1 cellular context compared by ENCODE assay signal in genomic region chr22:22176929-22177616, GRCh38.
TF ChIP-seq lines count a peak whose summit lies in the region.

No MANE protein-coding gene starts in this region.

TF ChIP-seq in K562, 482 proteins besides CTCF, POLR2A, EP300 and RAD21 (continued from another document and continues in another):
- TF ChIP-seq STAT6 (CRISPR knock-in tag; IDR thresholded peaks at IDR 0.05): 0 out of 2 replicates have a peak, but pooled peaks have one; percentile 36
- no peak for TF ChIP-seq TARDBP (IDR thresholded peaks at IDR 0.05)
- TF ChIP-seq ZNF589 (CRISPR knock-in tag; IDR thresholded peaks at IDR 0.05; ENCODE audit: low read depth): no peak
- no peak for TF ChIP-seq FOSL1 (tag; conservative IDR thresholded peaks at IDR 0.05)
- TF ChIP-seq KLF1 (tag; IDR thresholded peaks at IDR 0.05): no peak
- 0 out of 2 replicates have a peak, but pooled peaks have one; percentile 51 for TF ChIP-seq E2F5 (CRISPR knock-in tag; IDR thresholded peaks at IDR 0.05)
- no peak for TF ChIP-seq SNAPC5 (CRISPR knock-in tag; IDR thresholded peaks at IDR 0.05)
- TF ChIP-seq ZNF347 (CRISPR knock-in tag; IDR thresholded peaks at IDR 0.05; ENCODE audit: low read depth): no peak
- TF ChIP-seq ZNF511 (CRISPR knock-in tag; IDR thresholded peaks at IDR 0.05): 0 out of 2 replicates have a peak, but pooled peaks have one; percentile 62
- TF ChIP-seq MLX (CRISPR knock-in tag; conservative IDR thresholded peaks at IDR 0.05): peak in 1 of 2 experiments; percentile 78; a peak in 1 of 4 replicates
- TF ChIP-seq ZNF696 (CRISPR knock-in tag; conservative IDR thresholded peaks at IDR 0.05): no peak
- no peak; the same call in 1 of the 2 replicates for TF ChIP-seq ZNF277 (CRISPR knock-in tag; IDR thresholded peaks at IDR 0.05; ENCODE audit: borderline replicate concordance)
- TF ChIP-seq KDM4B (IDR thresholded peaks at IDR 0.05; ENCODE audit: borderline replicate concordance in 2 of 2, low read depth in 1 of 2): no peak
- TF ChIP-seq HMG20B (CRISPR knock-in tag; IDR thresholded peaks at IDR 0.05): no peak
- TF ChIP-seq FUS (optimal IDR thresholded peaks at IDR 0.05; ENCODE audit: low read depth, low read length): no peak
- no peak for TF ChIP-seq TRIM28 (IDR thresholded peaks at IDR 0.05)
- no peak; the same call in 1 of the 2 replicates for TF ChIP-seq ZBTB12 (CRISPR knock-in tag; IDR thresholded peaks at IDR 0.05)
- TF ChIP-seq ZNF583 (CRISPR knock-in tag; IDR thresholded peaks at IDR 0.05): no peak
- no peak for TF ChIP-seq TGIF2 (CRISPR knock-in tag; IDR thresholded peaks at IDR 0.05)
- TF ChIP-seq PYGO2 (tag; IDR thresholded peaks at IDR 0.05): no peak
- TF ChIP-seq KLF13 (tag; IDR thresholded peaks at IDR 0.05; ENCODE audit: borderline replicate concordance, low read depth): no peak
- no peak for TF ChIP-seq MYC (IDR thresholded peaks at IDR 0.05; ENCODE audit: low read depth, low read length)
- TF ChIP-seq MYC (CRISPR knock-in tag; IDR thresholded peaks at IDR 0.05; ENCODE audit: borderline replicate concordance, low read depth): no peak
- TF ChIP-seq PPARD (CRISPR knock-in tag; IDR thresholded peaks at IDR 0.05): 0 out of 2 replicates have a peak, but pooled peaks have one; percentile 56
- no peak for TF ChIP-seq ATF1 (CRISPR knock-in tag; IDR thresholded peaks at IDR 0.05)
- TF ChIP-seq ATF1 (tag; IDR thresholded peaks at IDR 0.05): no peak
- no peak for TF ChIP-seq U2AF2 (optimal IDR thresholded peaks at IDR 0.05; ENCODE audit: low read depth, low read length)
- TF ChIP-seq SUPT5H (IDR thresholded peaks at IDR 0.05): no peak
- 0 out of 2 replicates have a peak, but pooled peaks have one; percentile 15 for TF ChIP-seq THAP12 (CRISPR knock-in tag; IDR thresholded peaks at IDR 0.05)
- no peak for TF ChIP-seq BRD9 (IDR thresholded peaks at IDR 0.05; ENCODE audit: low read depth, partially characterized antibody)
- TF ChIP-seq CREBBP (IDR thresholded peaks at IDR 0.05; ENCODE audit: low read depth, low read length): no peak
- no peak for TF ChIP-seq MGA (IDR thresholded peaks at IDR 0.05)
- TF ChIP-seq YBX1 (IDR thresholded peaks at IDR 0.05): no peak
- TF ChIP-seq ELK1 (CRISPR knock-in tag; IDR thresholded peaks at IDR 0.05): no peak
- TF ChIP-seq JUNB (CRISPR knock-in tag; conservative IDR thresholded peaks at IDR 0.05): 0 out of 2 replicates have a peak, but pooled peaks have one; percentile 42
- TF ChIP-seq ESRRB (CRISPR knock-in tag; IDR thresholded peaks at IDR 0.05; ENCODE audit: borderline replicate concordance): no peak
- TF ChIP-seq ZNF239 (CRISPR knock-in tag; IDR thresholded peaks at IDR 0.05): no peak
- no peak for TF ChIP-seq ZC3H8 (IDR thresholded peaks at IDR 0.05)
- 0 out of 2 replicates have a peak, but pooled peaks have one; percentile 13 for TF ChIP-seq NR2C2 (CRISPR knock-in tag; IDR thresholded peaks at IDR 0.05)
- TF ChIP-seq NR2C2 (tag; IDR thresholded peaks at IDR 0.05): no peak
- TF ChIP-seq HNRNPUL1 (IDR thresholded peaks at IDR 0.05; ENCODE audit: low read length): no peak
